Comparison of ENCODE assay signal across 10 cellular contexts in genomic region chr15:64443747-64444621, GRCh38. TPM values are rescaled to one million over a fixed set of nuclear protein-coding genes. Genes with fewer than 3 reads are reported as not detected.
DNase-seq lines count a peak whose midpoint lies in the region; ATAC-seq, FAIRE-seq and TF ChIP-seq lines count a peak whose summit lies in the region.
"Had no signal": no experiment of that assay in that cellular context is flagged by ENCODE, and none has a peak within 500 bp of the region (broad histone marks: within the 10 kb centered on the region; RNA-seq: fewer than 3 reads in every experiment).

No MANE protein-coding gene starts in this region.

- 52 to 71% methylated on average over 3 of the region's 3 CpGs for WGBS in pancreas, 2 donors

- no peaks in the 10 kb centered on the region for H3K79me2 ChIP-seq in OCI-LY7 (ENCODE audit: insufficient read depth, low read depth, low read length)

- H3K9me3 ChIP-seq in pancreas = no peaks in the 10 kb centered on the region
- no peaks in the 10 kb centered on the region for H3K9me3 ChIP-seq in OCI-LY7 (ENCODE audit: low read length)

- ATAC-seq in GM19025 (IDR thresholded peaks at IDR 0.05; ENCODE audit: low read depth, unreplicated experiment) = peak; percentile 43
- ATAC-seq in pancreas = peak; percentile 61 to 87 (median 75)

- no peak overlapping the region for H2AFZ ChIP-seq in OCI-LY7 (ENCODE audit: low read length)

- TF ChIP-seq CTCF in cardiac fibroblast (IDR thresholded peaks at IDR 0.05; ENCODE audit: low read depth, low read length) (no peak), pancreas (IDR thresholded peaks at IDR 0.05) (no peak), OCI-LY7 (conservative IDR thresholded peaks at IDR 0.05; ENCODE audit: low read length) (no peak)

- CTCF ChIA-PET in OCI-LY7 (lab: Charles Lee; ENCODE audit: unreplicated experiment) = no interaction called here

- no peaks in the 10 kb centered on the region for H3K27me3 ChIP-seq in pancreas

- no peak overlapping the region for H3K4me2 ChIP-seq in OCI-LY7 (ENCODE audit: low read length)

- H3K4me1 ChIP-seq in pancreas = peaks cover 0 to 18% (median 10%) of the 10 kb centered on the region in 3 donors
- peaks cover 8% of the 10 kb centered on the region for H3K4me1 ChIP-seq in OCI-LY7 (ENCODE audit: insufficient read depth, low read length, poor library complexity, severe bottlenecking)

- H3K9me2 ChIP-seq in OCI-LY7 (ENCODE audit: insufficient read depth, low read length) = no peaks in the 10 kb centered on the region

- H4K20me1 ChIP-seq in OCI-LY7 (ENCODE audit: insufficient read depth, low read length) = no peaks in the 10 kb centered on the region

- POLR2A ChIA-PET in OCI-LY7 (lab: Charles Lee) = interaction anchor here (0.7 kb wide), 1 partner anchor 462 kb away, joined by 5 read pairs; no protein-coding TSS in a partner anchor

- no peak for FAIRE-seq in HTR-8/SVneo (lab: Jason Lieb, UNC)
- FAIRE-seq in pancreas (lab: Jason Lieb, UNC) = no peak
- FAIRE-seq: endometrium, H1 had no signal

- H3K4me3 ChIP-seq in cardiac fibroblast (replicated peaks in 1 of 2; ENCODE audit: low read depth in 2 of 2, low read length in 2 of 2) (no peak overlapping the region), pancreas (no peak overlapping the region), OCI-LY7 (ENCODE audit: low read depth, low read length, poor library complexity, severe bottlenecking) (no peak overlapping the region)

- intact Hi-C loops in pancreas (cut with DNase I) = no loop called here
- intact Hi-C loops in OCI-LY7 (cut with micrococcal nuclease; ENCODE audit: unreplicated experiment) = no loop called here

- H3K36me3 ChIP-seq in pancreas (peaks cover 0 to 7% (median 0%) of the 10 kb centered on the region in 3 donors), OCI-LY7 (ENCODE audit: insufficient read depth, low read length) (peaks cover 18% of the 10 kb centered on the region)

- no TSS peak for BruUV-seq in OCI-LY7 (replicated peaks; lab: Mats Ljungman, UMichigan)

- DNase-seq in AG08395 (ENCODE audit: low spot score) = peak; percentile 69
- DNase-seq in HTR-8/SVneo (ENCODE audit: insufficient read length, low spot score) = peak; percentile 65
- DNase-seq in cardiac fibroblast (ENCODE audit: low read depth in 2 of 2) = peak; percentile 88 to 92
- DNase-seq in pancreas = peak in 1 of 6 donors; percentile 30
- DNase-seq in stimulated activated CD4-positive, alpha-beta T cell treated with anti-CD3 and anti-CD28 coated beads, Interleukin-2, amount 100 ng/mL, for 24 hours = no peak
- DNase-seq in NCI-H526 treated with DMSO at 0.1 percent for 48 hours (lab: John Stamatoyannopoulos, UW) = no peak
- DNase-seq in OCI-LY7 (ENCODE audit: low spot score) = no peak

- H3K27ac ChIP-seq in pancreas (peak overlapping the region in 3 of 4 donors; percentile 11 to 77 (median 49)), OCI-LY7 (ENCODE audit: low read depth, low read length, poor library complexity, severe bottlenecking) (no peak overlapping the region)

RNA-seq across cellular contexts. Expression of gene ZNF609, which starts 16.4 kb away (rescaled TPM):
- total RNA-seq in pancreas (10 to 100 TPM; 10.9 to 25.2 (median 13.9) TPM), OCI-LY7 (2022) (35.1 and 35.4 TPM in 2 replicates)
- 1 to 10 TPM; 4.2 to 6.0 TPM for polyA plus RNA-seq in pancreas
- total RNA-seq in OCI-LY7 (2014; rRNA removed; shearing (Covaris generic)) = 17.2 and 18.5 TPM in 2 replicates

RNA-seq across cellular contexts. Expression of gene TRIP4, which starts 56.3 kb away (rescaled TPM):
- total RNA-seq in pancreas = 10 to 100 TPM in 3 of 6 donors, 1 to 10 TPM in 3; 9.1 to 17.5 (median 10.7) TPM
- 10 to 100 TPM; 11.7 to 15.4 TPM for polyA plus RNA-seq in pancreas
- total RNA-seq in OCI-LY7 (2014; rRNA removed; shearing (Covaris generic)) = 9.3 TPM in 2 replicates
- 20.5 and 21.0 TPM in 2 replicates for total RNA-seq in OCI-LY7 (2022)

Comparison
In these comparisons a context has a peak if more than half of its experiments do, and no peak if none do; other contexts are left out.
1. DNase-seq: peak in AG08395 (single experiment), HTR-8/SVneo (single experiment) and cardiac fibroblast (2 of 2); none in stimulated activated CD4-positive, alpha-beta T cell treated with anti-CD3 and anti-CD28 coated beads, Interleukin-2, amount 100 ng/mL, for 24 hours (0 of 2), NCI-H526 treated with DMSO at 0.1 percent for 48 hours (single experiment) and OCI-LY7 (single experiment).